In the genomic region with DNA sequence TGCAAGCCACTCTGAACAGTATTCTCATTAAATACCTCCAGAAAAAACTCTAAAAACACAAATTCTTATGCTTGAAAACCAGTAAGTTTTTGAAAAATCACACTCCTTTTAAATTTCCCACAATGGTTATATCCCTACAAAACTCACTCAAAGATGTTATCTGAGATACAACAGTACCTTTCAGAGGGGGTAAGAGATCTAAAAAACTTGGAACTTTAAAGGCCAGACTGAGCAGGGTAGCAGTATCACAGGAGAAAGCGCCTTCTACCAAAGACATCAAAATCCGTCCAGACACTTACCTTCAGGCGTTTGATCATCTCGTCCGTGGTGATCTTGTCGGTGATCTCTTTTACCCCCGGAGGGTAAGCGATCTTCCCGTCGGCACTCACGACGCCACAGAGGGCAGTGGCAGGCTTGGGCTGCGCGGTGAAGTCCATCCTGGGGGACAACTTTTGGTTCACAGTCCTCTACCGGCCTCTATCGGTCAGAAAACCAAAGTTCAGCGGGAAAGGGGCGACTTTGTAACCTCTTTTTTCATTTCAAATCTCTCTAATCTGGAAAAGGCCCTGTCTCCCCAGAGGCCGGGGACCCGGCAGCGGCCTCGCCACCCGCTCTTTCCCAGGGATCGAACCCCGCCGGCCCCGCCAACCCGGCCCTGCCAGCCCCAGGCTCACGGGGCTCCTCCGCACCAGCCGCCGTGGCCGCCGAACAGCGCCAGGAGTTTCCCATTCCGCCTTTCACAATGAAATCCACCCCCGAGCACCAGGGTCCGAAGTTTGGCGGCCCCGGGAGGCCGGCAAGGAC, we compare ENCODE assay signal across 8 cellular contexts. TPM values are rescaled to one million over a fixed set of nuclear protein-coding genes. Genes with fewer than 3 reads are reported as not detected.
A peak's percentile ranks its signal among the peaks of the same experiment; 100 is the strongest.
DNase-seq lines count a peak whose midpoint lies in the region; ATAC-seq and TF ChIP-seq lines count a peak whose summit lies in the region.

No MANE protein-coding gene starts in this region.

- peaks cover 23 to 28% of the 10 kb centered on the region in 2 donors for H3K36me3 Mint-ChIP-seq in CD4-positive, alpha-beta memory T cell

- H3K9me3 ChIP-seq in CD4-positive, alpha-beta memory T cell (ENCODE audit: control insufficient read depth in 1 of 2, low read length in 2 of 2): no peaks in the 10 kb centered on the region

- H3K79me2 ChIP-seq in KMS-11 (ENCODE audit: insufficient read depth, low read depth): peaks cover 52% of the 10 kb centered on the region

- H3K4me3 ChIP-seq in CD4-positive, alpha-beta memory T cell (ENCODE audit: low read length in 2 of 2): peak overlapping the region; percentile 2 to 66
- no peak overlapping the region for H3K4me3 ChIP-seq in KMS-11 (IDR thresholded peaks at IDR 0.05; ENCODE audit: insufficient read depth, low read depth, low read length)

- H3K27ac Mint-ChIP-seq in CD4-positive, alpha-beta memory T cell: peak overlapping the region; percentile 81 to 97 (median 87)

- TF ChIP-seq CTCF in KMS-11 (conservative IDR thresholded peaks at IDR 0.05; ENCODE audit: low read depth, low read length): peak; percentile 68

- peak; percentile 60 to 80 (median 66) for DNase-seq in CD4-positive, alpha-beta memory T cell
- peak; percentile 40 to 50 for DNase-seq in activated T-helper 1 cell treated with anti-CD3 and anti-CD28 coated beads, Interleukin-2, amount 50 U/mL, for 16 hours (ENCODE audit: low read depth in 1 of 2, low spot score in 1 of 2)
- peak; percentile 79 for DNase-seq in fibroblast of gingiva (ENCODE audit: low read depth)
- peak; percentile 89 for DNase-seq in myocyte (ENCODE audit: low read depth)
- peak; percentile 13 for DNase-seq in stimulated activated CD8-positive, alpha-beta memory T cell treated with anti-CD3 and anti-CD28 coated beads, Interleukin-7, amount 100 ng/mL, for 24 hours (ENCODE audit: low read depth)

- intact Hi-C loops in CD4-positive, alpha-beta memory T cell (cut with micrococcal nuclease): loop anchor here (1.0 to 10.0 kb wide), 10 partner anchors 44 to 1172 kb away; a partner anchor contains a TSS

- POLR2A ChIA-PET in CD4-positive, alpha-beta memory T cell (lab: Charles Lee; ENCODE audit: partially characterized antibody): interaction anchor here (1.3 to 3.8 kb wide), 4 partner anchors 80 to 449 kb away, joined by 3 to 19 read pairs (median 10); a partner anchor contains a TSS

- peak; percentile 33 for ATAC-seq in GM21576 (IDR thresholded peaks at IDR 0.05; ENCODE audit: unreplicated experiment)

- peak overlapping the region; percentile 86 for H3K9ac ChIP-seq in KMS-11

- H3K36me3 ChIP-seq in CD4-positive, alpha-beta memory T cell (ENCODE audit: insufficient read depth, low read length): peaks cover 8% of the 10 kb centered on the region
- no peaks in the 10 kb centered on the region for H3K36me3 ChIP-seq in KMS-11 (ENCODE audit: insufficient read depth)

- no peaks in the 10 kb centered on the region for H3K27me3 ChIP-seq in CD4-positive, alpha-beta memory T cell (ENCODE audit: insufficient read depth, low read length)
- no peaks in the 10 kb centered on the region for H3K27me3 ChIP-seq in KMS-11 (ENCODE audit: insufficient read depth, low read depth)

- H3K4me1 ChIP-seq in CD4-positive, alpha-beta memory T cell (ENCODE audit: insufficient read depth, low read length): peaks cover 44% of the 10 kb centered on the region
- H3K4me1 ChIP-seq in KMS-11 (ENCODE audit: low read depth, poor library complexity, severe bottlenecking): peaks cover 20% of the 10 kb centered on the region

- H4K20me1 ChIP-seq in KMS-11 (ENCODE audit: insufficient read depth): no peaks in the 10 kb centered on the region

- H3K27me3 Mint-ChIP-seq in CD4-positive, alpha-beta memory T cell: no peaks in the 10 kb centered on the region

- peak overlapping the region; percentile 44 for H2AFZ ChIP-seq in KMS-11 (ENCODE audit: low read depth)

- H3K4me2 ChIP-seq in KMS-11: peak overlapping the region; percentile 93

- peak overlapping the region; percentile 92 for H3K27ac ChIP-seq in CD4-positive, alpha-beta memory T cell (ENCODE audit: low read depth, low read length)
- peak overlapping the region; percentile 77 for H3K27ac ChIP-seq in KMS-11

- peaks cover 0 to 3% (median 0%) of the 10 kb centered on the region in 8 donors for H3K9me3 Mint-ChIP-seq in CD4-positive, alpha-beta memory T cell

- peaks cover 25 to 42% (median 32%) of the 10 kb centered on the region in 4 donors for H3K4me1 Mint-ChIP-seq in CD4-positive, alpha-beta memory T cell

- CTCF ChIA-PET in CD4-positive, alpha-beta memory T cell (lab: Charles Lee; ENCODE audit: partially characterized antibody): interaction anchor here (1.0 to 3.4 kb wide), 8 partner anchors 9 to 518 kb away, joined by 3 to 20 read pairs (median 5); a partner anchor contains a TSS

- H3K4me3 Mint-ChIP-seq in CD4-positive, alpha-beta memory T cell: peak overlapping the region; percentile 82 to 92 (median 90)

TF ChIP-seq in PFSK-1, 5 proteins besides CTCF, POLR2A, EP300 and RAD21:
- no peak for TF ChIP-seq POLR2AphosphoS5 (IDR thresholded peaks at IDR 0.05; ENCODE audit: low read depth, low read length)
- TF ChIP-seq, protein P1, sequence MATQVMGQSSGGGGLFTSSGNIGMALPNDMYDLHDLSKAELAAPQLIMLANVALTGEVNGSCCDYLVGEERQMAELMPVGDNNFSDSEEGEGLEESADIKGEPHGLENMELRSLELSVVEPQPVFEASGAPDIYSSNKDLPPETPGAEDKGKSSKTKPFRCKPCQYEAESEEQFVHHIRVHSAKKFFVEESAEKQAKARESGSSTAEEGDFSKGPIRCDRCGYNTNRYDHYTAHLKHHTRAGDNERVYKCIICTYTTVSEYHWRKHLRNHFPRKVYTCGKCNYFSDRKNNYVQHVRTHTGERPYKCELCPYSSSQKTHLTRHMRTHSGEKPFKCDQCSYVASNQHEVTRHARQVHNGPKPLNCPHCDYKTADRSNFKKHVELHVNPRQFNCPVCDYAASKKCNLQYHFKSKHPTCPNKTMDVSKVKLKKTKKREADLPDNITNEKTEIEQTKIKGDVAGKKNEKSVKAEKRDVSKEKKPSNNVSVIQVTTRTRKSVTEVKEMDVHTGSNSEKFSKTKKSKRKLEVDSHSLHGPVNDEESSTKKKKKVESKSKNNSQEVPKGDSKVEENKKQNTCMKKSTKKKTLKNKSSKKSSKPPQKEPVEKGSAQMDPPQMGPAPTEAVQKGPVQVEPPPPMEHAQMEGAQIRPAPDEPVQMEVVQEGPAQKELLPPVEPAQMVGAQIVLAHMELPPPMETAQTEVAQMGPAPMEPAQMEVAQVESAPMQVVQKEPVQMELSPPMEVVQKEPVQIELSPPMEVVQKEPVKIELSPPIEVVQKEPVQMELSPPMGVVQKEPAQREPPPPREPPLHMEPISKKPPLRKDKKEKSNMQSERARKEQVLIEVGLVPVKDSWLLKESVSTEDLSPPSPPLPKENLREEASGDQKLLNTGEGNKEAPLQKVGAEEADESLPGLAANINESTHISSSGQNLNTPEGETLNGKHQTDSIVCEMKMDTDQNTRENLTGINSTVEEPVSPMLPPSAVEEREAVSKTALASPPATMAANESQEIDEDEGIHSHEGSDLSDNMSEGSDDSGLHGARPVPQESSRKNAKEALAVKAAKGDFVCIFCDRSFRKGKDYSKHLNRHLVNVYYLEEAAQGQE (IDR thresholded peaks at IDR 0.05; ENCODE audit: insufficient read depth in 1 of 2, low read depth in 2 of 2, low read length in 2 of 2): no peak
- TF ChIP-seq FOXP2 (optimal IDR thresholded peaks at IDR 0.05; ENCODE audit: borderline replicate concordance, extremely low read depth, extremely low read length, insufficient read depth): no peak
- 0 out of 2 replicates have a peak, but pooled peaks have one; percentile 74 for TF ChIP-seq SIN3A (IDR thresholded peaks at IDR 0.05; ENCODE audit: borderline replicate concordance, insufficient read depth, low read length)
- 0 out of 2 replicates have a peak, but pooled peaks have one; percentile 27 for TF ChIP-seq TAF1 (IDR thresholded peaks at IDR 0.05; ENCODE audit: borderline replicate concordance, insufficient read depth, low read length)

RNA-seq across cellular contexts. Expression of a gene that starts 1.4 kb away (rescaled TPM):
- 10 to 100 TPM; 96.9 to 97.6 TPM for total RNA-seq in CD4-positive, alpha-beta memory T cell
- 10 to 100 TPM; 27.4 to 56.6 TPM for polyA plus RNA-seq in CD4-positive, alpha-beta memory T cell
- polyA plus RNA-seq in PFSK-1 (2012; ENCODE audit: insufficient read length, low read depth): 25.9 TPM
- 45.8 and 50.1 TPM in 2 replicates for total RNA-seq in myocyte
- polyA plus RNA-seq in myocyte (2012): 14.5 TPM

Comparison
In these comparisons a context has a peak if more than half of its experiments do, and no peak if none do; other contexts are left out.
1. DNase-seq: peak in every context shown above with its lines; median percentile 89 in myocyte; 79 in fibroblast of gingiva; 66 in CD4-positive, alpha-beta memory T cell; 45 in activated T-helper 1 cell treated with anti-CD3 and anti-CD28 coated beads, Interleukin-2, amount 50 U/mL, for 16 hours; 13 in stimulated activated CD8-positive, alpha-beta memory T cell treated with anti-CD3 and anti-CD28 coated beads, Interleukin-7, amount 100 ng/mL, for 24 hours.